ENCODE assay signal across 22 cellular contexts in genomic region chr12:92237262-92237661, GRCh38.
DNase-seq lines count a peak whose midpoint lies in the region; ATAC-seq, FAIRE-seq and TF ChIP-seq lines count a peak whose summit lies in the region.
"Had no signal": no experiment of that assay in that cellular context is flagged by ENCODE, and none has a peak within 500 bp of the region (broad histone marks: within the 10 kb centered on the region; RNA-seq: fewer than 3 reads in every experiment).

No MANE protein-coding gene starts in this region.

- no peak for ATAC-seq in CD4-positive, CD25-positive, alpha-beta regulatory T cell (ENCODE audit: low read depth in 2 of 2)
- no peak for ATAC-seq in HG02884 (IDR thresholded peaks at IDR 0.05; ENCODE audit: unreplicated experiment)
- no peak for ATAC-seq in GM21515 (IDR thresholded peaks at IDR 0.05; ENCODE audit: unreplicated experiment)

- no peaks in the 10 kb centered on the region for H3K36me3 Mint-ChIP-seq in CD4-positive, CD25-positive, alpha-beta regulatory T cell
- peaks cover 8% of the 10 kb centered on the region for H3K36me3 Mint-ChIP-seq in activated naive CD8-positive, alpha-beta T cell treated with anti-CD3 and anti-CD28 coated beads for 36 hours
- no peaks in the 10 kb centered on the region for H3K36me3 Mint-ChIP-seq in neural progenitor cell
- H3K36me3 Mint-ChIP-seq: CD4-positive, alpha-beta memory T cell had no signal

- H3K4me3 ChIP-seq in CD4-positive, CD25-positive, alpha-beta regulatory T cell (ENCODE audit: low read depth, low read length): no peak overlapping the region
- no peak overlapping the region for H3K4me3 ChIP-seq in neural progenitor cell
- H3K4me3 ChIP-seq: BLaER1, MG63, SJSA1 had no signal

- no peaks in the 10 kb centered on the region for H3K4me1 ChIP-seq in CD4-positive, CD25-positive, alpha-beta regulatory T cell (ENCODE audit: control insufficient read depth, insufficient read depth, low read length, poor library complexity, severe bottlenecking)
- no peaks in the 10 kb centered on the region for H3K4me1 ChIP-seq in neural progenitor cell
- H3K4me1 ChIP-seq: Caco-2, SJSA1 had no signal

- no peak overlapping the region for H3K4me3 Mint-ChIP-seq in CD4-positive, CD25-positive, alpha-beta regulatory T cell
- no peak overlapping the region for H3K4me3 Mint-ChIP-seq in activated naive CD8-positive, alpha-beta T cell treated with anti-CD3 and anti-CD28 coated beads for 36 hours
- no peak overlapping the region for H3K4me3 Mint-ChIP-seq in neural progenitor cell
- H3K4me3 Mint-ChIP-seq: CD4-positive, alpha-beta memory T cell had no signal

- H3K36me3 ChIP-seq in CD4-positive, CD25-positive, alpha-beta regulatory T cell (ENCODE audit: control insufficient read depth, insufficient read depth, low read length): no peaks in the 10 kb centered on the region
- H3K36me3 ChIP-seq in neural progenitor cell: no peaks in the 10 kb centered on the region
- H3K36me3 ChIP-seq: BLaER1, MG63, SJSA1 had no signal

- TF ChIP-seq POLR2A in GM12891 (IDR thresholded peaks at IDR 0.05; ENCODE audit: low read depth, low read length): no peak

- H3F3A ChIP-seq in neural progenitor cell (ENCODE audit: low read depth): no peaks in the 10 kb centered on the region

- FAIRE-seq in GM12891 (lab: Jason Lieb, UNC): peak; percentile 58
- FAIRE-seq: A204.1, G401.6, H54, HTR-8/SVneo had no signal

- DNase-seq in CD4-positive, CD25-positive, alpha-beta regulatory T cell: no peak
- no peak for DNase-seq in GM12891 (ENCODE audit: insufficient read length, low spot score)
- no peak for DNase-seq in activated naive CD8-positive, alpha-beta T cell treated with anti-CD3 and anti-CD28 coated beads for 36 hours
- no peak for DNase-seq in neural progenitor cell (ENCODE audit: low spot score)
- no peak for DNase-seq in NCI-H345 treated with DMSO at 0.1 percent for 48 hours (lab: John Stamatoyannopoulos, UW; ENCODE audit: unreplicated experiment)
- DNase-seq: Caco-2; CD4-positive, alpha-beta memory T cell; KBM-7; MG63; NCI-H1105 treated with DMSO at 0.1 percent for 48 hours; NCI-H2029; NCI-H446 treated with DMSO at 0.1 percent for 48 hours; Right ventricle myocardium superior; RPMI8226 had no signal

- H3K4me1 Mint-ChIP-seq in CD4-positive, CD25-positive, alpha-beta regulatory T cell: peaks cover 5 to 17% (median 8%) of the 10 kb centered on the region in 4 donors
- peaks cover 20% of the 10 kb centered on the region for H3K4me1 Mint-ChIP-seq in activated naive CD8-positive, alpha-beta T cell treated with anti-CD3 and anti-CD28 coated beads for 36 hours
- no peaks in the 10 kb centered on the region for H3K4me1 Mint-ChIP-seq in neural progenitor cell

- no peak overlapping the region for H3K4me2 ChIP-seq in neural progenitor cell
- H3K4me2 ChIP-seq: BLaER1 had no signal

- no peak for TF ChIP-seq CTCF in neural progenitor cell (IDR thresholded peaks at IDR 0.05)

- no peak overlapping the region for H3K27ac ChIP-seq in CD4-positive, CD25-positive, alpha-beta regulatory T cell (ENCODE audit: insufficient read depth, low read length, poor library complexity, severe bottlenecking)
- no peak overlapping the region for H3K27ac ChIP-seq in neural progenitor cell
- H3K27ac ChIP-seq: BLaER1, SJSA1 had no signal

- H3K9me3 ChIP-seq in CD4-positive, CD25-positive, alpha-beta regulatory T cell (ENCODE audit: control insufficient read depth in 2 of 2, low read length in 2 of 2): no peaks in the 10 kb centered on the region
- no peaks in the 10 kb centered on the region for H3K9me3 ChIP-seq in neural progenitor cell (ENCODE audit: low read depth)
- H3K9me3 ChIP-seq: BLaER1, Caco-2, MG63, SJSA1 had no signal

- peak overlapping the region in 2 of 3 donors; percentile 40 to 72 for H3K27ac Mint-ChIP-seq in CD4-positive, CD25-positive, alpha-beta regulatory T cell
- H3K27ac Mint-ChIP-seq in activated naive CD8-positive, alpha-beta T cell treated with anti-CD3 and anti-CD28 coated beads for 36 hours: peak overlapping the region; percentile 44
- H3K27ac Mint-ChIP-seq in neural progenitor cell: no peak overlapping the region

- no peaks in the 10 kb centered on the region for H4K20me1 ChIP-seq in neural progenitor cell (ENCODE audit: low read depth)
- H4K20me1 ChIP-seq: BLaER1 had no signal

- H3K79me2 ChIP-seq in neural progenitor cell (ENCODE audit: low read depth): no peaks in the 10 kb centered on the region

- H3K9me3 Mint-ChIP-seq in CD4-positive, CD25-positive, alpha-beta regulatory T cell: no peaks in the 10 kb centered on the region
- H3K9me3 Mint-ChIP-seq in activated naive CD8-positive, alpha-beta T cell treated with anti-CD3 and anti-CD28 coated beads for 36 hours: peaks cover 1% of the 10 kb centered on the region
- no peaks in the 10 kb centered on the region for H3K9me3 Mint-ChIP-seq in neural progenitor cell

- peak overlapping the region; percentile 67 for H2AFZ ChIP-seq in neural progenitor cell (replicated peaks)

- H3K27me3 ChIP-seq in CD4-positive, CD25-positive, alpha-beta regulatory T cell (ENCODE audit: control insufficient read depth, insufficient read depth, low read length): no peaks in the 10 kb centered on the region
- no peaks in the 10 kb centered on the region for H3K27me3 ChIP-seq in neural progenitor cell
- H3K27me3 ChIP-seq: BLaER1, MG63, SJSA1 had no signal

- no peak overlapping the region for H3K9ac ChIP-seq in neural progenitor cell
- H3K9ac ChIP-seq: BLaER1 had no signal

- no peaks in the 10 kb centered on the region for H3K27me3 Mint-ChIP-seq in CD4-positive, CD25-positive, alpha-beta regulatory T cell
- H3K27me3 Mint-ChIP-seq in activated naive CD8-positive, alpha-beta T cell treated with anti-CD3 and anti-CD28 coated beads for 36 hours: no peaks in the 10 kb centered on the region
- no peaks in the 10 kb centered on the region for H3K27me3 Mint-ChIP-seq in neural progenitor cell (ENCODE audit: insufficient read depth, low read depth)
- H3K27me3 Mint-ChIP-seq: CD4-positive, alpha-beta memory T cell had no signal

TF ChIP-seq in GM12891, 5 proteins besides CTCF, POLR2A, EP300 and RAD21:
- TF ChIP-seq SPI1 (IDR thresholded peaks at IDR 0.05; ENCODE audit: low read depth, low read length) (no peak), POLR2AphosphoS5 (IDR thresholded peaks at IDR 0.05; ENCODE audit: low read depth, low read length) (no peak)
